1 cellular context compared by ENCODE assay signal in genomic region chr13:79480954-79481684, GRCh38.
TF ChIP-seq lines count a peak whose summit lies in the region.

NDFIP2 (plus strand) TSS chr13:79481155; CDS start chr13:79481204, 49 bp downstream.

TF ChIP-seq in HepG2, 621 proteins besides CTCF, POLR2A, EP300 and RAD21 (continued from another document):
- no peak for TF ChIP-seq MAFK (conservative IDR thresholded peaks at IDR 0.05 in 1 of 2, IDR thresholded peaks at IDR 0.05 in 1 of 2; ENCODE audit: low read length in 2 of 2)
- TF ChIP-seq ZNF263 (CRISPR knock-in tag; IDR thresholded peaks at IDR 0.05): peak; percentile 18; the same call in 1 of the 2 replicates
- TF ChIP-seq ZNF777 (CRISPR knock-in tag; IDR thresholded peaks at IDR 0.05): peak; percentile 80
- TF ChIP-seq MTA3 (CRISPR knock-in tag; IDR thresholded peaks at IDR 0.05): no peak
- peak; percentile 61; the same call in 1 of the 2 replicates for TF ChIP-seq REPIN1 (CRISPR knock-in tag; IDR thresholded peaks at IDR 0.05; ENCODE audit: borderline replicate concordance, low read depth)
- TF ChIP-seq ELF3 (CRISPR knock-in tag; IDR thresholded peaks at IDR 0.05): peak; percentile 62
- TF ChIP-seq AGO2 (optimal IDR thresholded peaks at IDR 0.05; ENCODE audit: low read depth, low read length): no peak
- TF ChIP-seq IKZF4 (CRISPR knock-in tag; IDR thresholded peaks at IDR 0.05; ENCODE audit: borderline replicate concordance, low read depth, not compliant biosample characterization): no peak
